In genomic region chr14:75298187-75298985, GRCh38 we compare ENCODE assay signal across 11 cellular contexts. TPM values are rescaled to one million over a fixed set of nuclear protein-coding genes. Genes with fewer than 3 reads are reported as not detected.
DNase-seq lines count a peak whose midpoint lies in the region; ATAC-seq, FAIRE-seq and TF ChIP-seq lines count a peak whose summit lies in the region.
"Had no signal": no experiment of that assay in that cellular context is flagged by ENCODE, and none has a peak within 500 bp of the region (broad histone marks: within the 10 kb centered on the region; RNA-seq: fewer than 3 reads in every experiment).

No MANE protein-coding gene starts in this region.

- H3K4me3 ChIP-seq in A549 = no peak overlapping the region
- H3K4me3 ChIP-seq in fibroblast of villous mesenchyme (ENCODE audit: low read depth, low read length) = no peak overlapping the region
- no peak overlapping the region for H3K4me3 ChIP-seq in osteoblast (ENCODE audit: insufficient read depth, low read length)

- DNase-seq in A549 (ENCODE audit: low read depth in 1 of 2, low spot score in 1 of 2) (no peak), RWPE1 (ENCODE audit: low spot score) (peak; percentile 13), fibroblast of villous mesenchyme (ENCODE audit: low read depth) (peak; percentile 45), osteoblast (ENCODE audit: insufficient read length, low spot score, missing footprints) (no peak), RKO (ENCODE audit: low spot score) (no peak)
- DNase-seq in stimulated activated CD4-positive, alpha-beta T cell treated with anti-CD3 and anti-CD28 coated beads, Interleukin-4, amount 100 ng/mL, for 1 hour = no peak
- no peak for DNase-seq in activated CD8-positive, alpha-beta memory T cell treated with anti-CD3 and anti-CD28 coated beads for 24 hours
- DNase-seq: activated CD8-positive, alpha-beta memory T cell treated with anti-CD3 and anti-CD28 coated beads, Interleukin-2, amount 50 U/mL, for 48 hours; NCI-H510A treated with DMSO at 0.1 percent for 48 hours had no signal

- CTCF ChIA-PET in A549 (lab: Yijun Ruan, JAX) (interaction anchor here (0.9 to 13.5 kb wide), 13 partner anchors 9 to 356 kb away, joined by 3 to 250 read pairs (median 7); partner anchors contain the start of gene NEK9), RWPE1 (lab: Yijun Ruan, JAX) (interaction anchor here (0.6 to 1.1 kb wide), 8 partner anchors 10 to 1139 kb away, joined by 3 to 5 read pairs (median 4); no protein-coding TSS in a partner anchor)

- H3K4me1 ChIP-seq in A549 (peaks cover 37% of the 10 kb centered on the region), osteoblast (ENCODE audit: insufficient read depth, low read length) (peaks cover 18% of the 10 kb centered on the region)

- H3K36me3 ChIP-seq in osteoblast (ENCODE audit: insufficient read depth, low read length) = no peaks in the 10 kb centered on the region

- H3K4me2 ChIP-seq in A549 = 0 out of 3 replicates have a peak overlapping the region, but pooled peaks have one; percentile 13
- H3K4me2 ChIP-seq in osteoblast (ENCODE audit: insufficient read depth, low read length) = no peak overlapping the region

- no peak for TF ChIP-seq POLR2A in A549 (IDR thresholded peaks at IDR 0.05; ENCODE audit: low read length)

- TF ChIP-seq EP300 in A549 (IDR thresholded peaks at IDR 0.05) = no peak

- H3K9me3 ChIP-seq in A549 (no peaks in the 10 kb centered on the region), osteoblast (ENCODE audit: low read depth, low read length) (no peaks in the 10 kb centered on the region)

- FAIRE-seq in A549 (lab: Jason Lieb, UNC) = no peak

- H3K79me2 ChIP-seq in osteoblast (ENCODE audit: insufficient read depth, low read length) = no peaks in the 10 kb centered on the region

- H4K20me1 ChIP-seq in osteoblast (ENCODE audit: insufficient read depth, low read length) = no peaks in the 10 kb centered on the region

- no peaks in the 10 kb centered on the region for H3K27me3 ChIP-seq in osteoblast (ENCODE audit: insufficient read depth, low read length)

- peak overlapping the region; percentile 30 for H2AFZ ChIP-seq in osteoblast (ENCODE audit: low read length)

- H3K27ac ChIP-seq in A549 = peak overlapping the region; percentile 56 to 60; a peak in 4 of 6 replicates
- peak overlapping the region; percentile 94 for H3K27ac ChIP-seq in RWPE1
- H3K27ac ChIP-seq in osteoblast (ENCODE audit: low read depth, low read length) = no peak overlapping the region

- no peak for TF ChIP-seq RAD21 in A549 (conservative IDR thresholded peaks at IDR 0.05 in 1 of 2, IDR thresholded peaks at IDR 0.05 in 1 of 2)

- TF ChIP-seq CTCF in A549 (IDR thresholded peaks at IDR 0.05) (no peak), RWPE1 (conservative IDR thresholded peaks at IDR 0.05; ENCODE audit: low read depth) (no peak), fibroblast of villous mesenchyme (IDR thresholded peaks at IDR 0.05; ENCODE audit: insufficient read depth, low read depth, low read length) (no peak), osteoblast (IDR thresholded peaks at IDR 0.05; ENCODE audit: extremely low read depth, low read depth, low read length) (no peak)

- POLR2A ChIA-PET in A549 (lab: Yijun Ruan, JAX) = interaction anchor here (1.4 to 1.8 kb wide), 2 partner anchors 39 to 171 kb away, joined by 4 to 5 read pairs; partner anchors contain the start of gene NEK9
- POLR2A ChIA-PET in RWPE1 (lab: Yijun Ruan, JAX; ENCODE audit: low non-redundant PET) = interaction anchor here (0.5 kb wide), 1 partner anchor 22 kb away, joined by 3 read pairs; no protein-coding TSS in a partner anchor

- ATAC-seq in A549 (no peak), HG03571 (IDR thresholded peaks at IDR 0.05; ENCODE audit: unreplicated experiment) (no peak)
- ATAC-seq: stimulated activated effector memory CD8-positive, alpha-beta T cell treated with anti-CD3 and anti-CD28 coated beads, Interleukin-12 subunit alpha, Interleukin-12 subunit beta, amount 100 ng/mL, for 72 hours had no signal

- 77% methylated on average over 9 of the region's 10 CpGs for WGBS in A549 (ENCODE audit: missing lambda C conversion rate)

TF ChIP-seq in A549, 52 proteins besides CTCF, POLR2A, EP300 and RAD21:
- TF ChIP-seq FOSB (CRISPR knock-in tag; IDR thresholded peaks at IDR 0.05) (no peak), KDM1A (IDR thresholded peaks at IDR 0.05; ENCODE audit: low read depth) (peak; percentile 58; the same call in 1 of the 2 replicates), MAX (IDR thresholded peaks at IDR 0.05) (no peak), HOXA7 (CRISPR knock-in tag; IDR thresholded peaks at IDR 0.05) (no peak)

RNA-seq across cellular contexts. Expression of gene FOS, which starts 19.8 kb away (rescaled TPM):
- 197 and 256 TPM in 2 replicates for polyA plus RNA-seq in A549 (2011; rRNA removed)
- polyA plus RNA-seq in A549 (2012; cell fraction: cytosol; rRNA removed) = 224 and 245 TPM in 2 replicates
- 701 and 1,020 TPM in 2 replicates for polyA plus RNA-seq in A549 (2012; cell fraction: nucleus; rRNA removed)
- polyA plus RNA-seq in A549 (2017; fragmentation: RNase III; extraction: RNeasy Plus Mini Kit Qiagen cat#74134 plus additional on column Dnase treatment) = 2.0 to 4.2 TPM (median 2.7 TPM) in 3 replicates
- polyA minus RNA-seq in A549 (2011; rRNA and poly(A)+ RNA removed) = 237 and 281 TPM in 2 replicates
- total RNA-seq in fibroblast of villous mesenchyme = 108 and 122 TPM in 2 replicates
- total RNA-seq in osteoblast = 42.3 and 63.6 TPM in 2 replicates

Comparison
In these comparisons a context has a peak if more than half of its experiments do, and no peak if none do; other contexts are left out.
1. DNase-seq: peak in RWPE1 (single experiment) and fibroblast of villous mesenchyme (single experiment); none in A549 (0 of 2), osteoblast (single experiment), stimulated activated CD4-positive, alpha-beta T cell treated with anti-CD3 and anti-CD28 coated beads, Interleukin-4, amount 100 ng/mL, for 1 hour (single experiment), RKO (single experiment) and activated CD8-positive, alpha-beta memory T cell treated with anti-CD3 and anti-CD28 coated beads for 24 hours (single experiment).